ENCODE assay signal across 1 cellular context in genomic region chr19:13953021-13953531, GRCh38.
TF ChIP-seq lines count a peak whose summit lies in the region.

No MANE protein-coding gene starts in this region.

TF ChIP-seq in IMR-90, 13 proteins besides CTCF, POLR2A, EP300 and RAD21:
- TF ChIP-seq MAFK (IDR thresholded peaks at IDR 0.05; ENCODE audit: low read depth, low read length) (no peak), BHLHE40 (IDR thresholded peaks at IDR 0.05; ENCODE audit: low read depth, low read length) (no peak), CEBPB (IDR thresholded peaks at IDR 0.05; ENCODE audit: low read depth, low read length) (no peak), RCOR1 (IDR thresholded peaks at IDR 0.05; ENCODE audit: insufficient replicate concordance, low read length) (no peak), CHD1 (IDR thresholded peaks at IDR 0.05; ENCODE audit: low read depth, low read length) (no peak), FOS (IDR thresholded peaks at IDR 0.05; ENCODE audit: low read depth, low read length) (no peak), MAZ (IDR thresholded peaks at IDR 0.05; ENCODE audit: borderline replicate concordance, low read depth, low read length) (no peak), RFX5 (IDR thresholded peaks at IDR 0.05; ENCODE audit: low read depth, low read length) (no peak), NFE2L2 (IDR thresholded peaks at IDR 0.05; ENCODE audit: low read depth, low read length) (no peak), MXI1 (IDR thresholded peaks at IDR 0.05; ENCODE audit: borderline replicate concordance, low read depth, low read length) (no peak), SMC3 (IDR thresholded peaks at IDR 0.05; ENCODE audit: low read depth, low read length) (no peak)
- TF ChIP-seq, protein P1, sequence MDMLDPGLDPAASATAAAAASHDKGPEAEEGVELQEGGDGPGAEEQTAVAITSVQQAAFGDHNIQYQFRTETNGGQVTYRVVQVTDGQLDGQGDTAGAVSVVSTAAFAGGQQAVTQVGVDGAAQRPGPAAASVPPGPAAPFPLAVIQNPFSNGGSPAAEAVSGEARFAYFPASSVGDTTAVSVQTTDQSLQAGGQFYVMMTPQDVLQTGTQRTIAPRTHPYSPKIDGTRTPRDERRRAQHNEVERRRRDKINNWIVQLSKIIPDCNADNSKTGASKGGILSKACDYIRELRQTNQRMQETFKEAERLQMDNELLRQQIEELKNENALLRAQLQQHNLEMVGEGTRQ (IDR thresholded peaks at IDR 0.05; ENCODE audit: low read depth, low read length), result no peak
- TF ChIP-seq, protein P2, sequence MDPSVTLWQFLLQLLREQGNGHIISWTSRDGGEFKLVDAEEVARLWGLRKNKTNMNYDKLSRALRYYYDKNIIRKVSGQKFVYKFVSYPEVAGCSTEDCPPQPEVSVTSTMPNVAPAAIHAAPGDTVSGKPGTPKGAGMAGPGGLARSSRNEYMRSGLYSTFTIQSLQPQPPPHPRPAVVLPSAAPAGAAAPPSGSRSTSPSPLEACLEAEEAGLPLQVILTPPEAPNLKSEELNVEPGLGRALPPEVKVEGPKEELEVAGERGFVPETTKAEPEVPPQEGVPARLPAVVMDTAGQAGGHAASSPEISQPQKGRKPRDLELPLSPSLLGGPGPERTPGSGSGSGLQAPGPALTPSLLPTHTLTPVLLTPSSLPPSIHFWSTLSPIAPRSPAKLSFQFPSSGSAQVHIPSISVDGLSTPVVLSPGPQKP (IDR thresholded peaks at IDR 0.05; ENCODE audit: borderline replicate concordance, low read depth, low read length), result no peak
TF ChIP-seq in IMR-90: peak in this region for 0.
